Comparison of ENCODE assay signal across 1 cellular context in the genomic region with DNA sequence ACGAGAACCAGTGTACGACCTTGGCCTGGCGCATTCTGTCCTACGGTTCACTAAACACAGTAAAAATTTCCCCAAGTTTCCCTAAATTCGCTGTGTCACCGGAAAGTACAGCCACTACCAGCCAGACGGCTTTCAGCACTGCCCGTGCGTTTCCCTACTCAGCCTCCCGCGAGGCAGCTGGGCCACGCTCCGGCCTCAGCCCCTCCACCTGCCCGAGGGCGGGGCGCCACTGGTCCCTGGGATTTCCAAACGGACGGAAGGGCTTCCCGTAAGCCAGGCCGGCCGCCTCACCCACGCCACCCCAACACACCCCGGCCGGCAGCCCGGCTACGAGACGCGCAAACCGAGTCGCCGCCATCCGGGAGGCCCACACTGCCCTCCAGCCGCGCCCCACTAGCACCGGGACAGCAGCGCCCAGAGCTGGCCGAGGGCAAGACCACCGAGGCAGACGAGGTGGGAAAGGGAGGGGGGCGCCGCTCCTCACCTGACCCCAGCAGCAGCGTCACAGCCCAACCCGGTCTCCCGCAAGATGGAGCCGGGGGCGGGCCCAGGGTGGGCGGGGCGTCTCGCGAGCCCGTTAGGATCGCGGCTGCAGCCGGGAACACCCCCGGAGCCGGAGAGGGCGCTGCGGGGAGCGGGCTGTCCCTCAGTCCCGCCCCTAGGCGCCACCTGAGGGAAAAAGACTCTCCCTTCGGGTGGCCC.
TF ChIP-seq lines count a peak whose summit lies in the region.

Gene ANXA7 (minus strand): TSS at position 531 of the 702 bp plus-strand sequence. CDS start 13,202 bp downstream, outside the sequence.

TF ChIP-seq in SK-N-SH, 30 proteins besides CTCF, POLR2A, EP300 and RAD21 (continued from another document):
- TF ChIP-seq PBX3 (IDR thresholded peaks at IDR 0.05) (no peak), REST (IDR thresholded peaks at IDR 0.05; ENCODE audit: low read depth, low read length) (no peak), EZH2phosphoT487 (IDR thresholded peaks at IDR 0.05; ENCODE audit: borderline replicate concordance, low read depth) (no peak), USF1 (IDR thresholded peaks at IDR 0.05; ENCODE audit: borderline replicate concordance, low read depth) (no peak), USF2 (IDR thresholded peaks at IDR 0.05; ENCODE audit: borderline replicate concordance, low read depth, low read length) (no peak), MEF2A (IDR thresholded peaks at IDR 0.05; ENCODE audit: borderline replicate concordance, low read depth) (no peak), NFIC (IDR thresholded peaks at IDR 0.05; ENCODE audit: borderline replicate concordance) (no peak), TEAD4 (IDR thresholded peaks at IDR 0.05; ENCODE audit: borderline replicate concordance, insufficient read depth) (no peak)
